1 cellular context compared by ENCODE assay signal in genomic region chr19:37087110-37087509, GRCh38.
TF ChIP-seq lines count a peak whose summit lies in the region.

No MANE protein-coding gene starts in this region.

TF ChIP-seq in HEK293, 187 proteins besides CTCF, POLR2A, EP300 and RAD21 (continued from another document and continues in another):
- TF ChIP-seq ZNF530 (tag by site-specific recombination; IDR thresholded peaks at IDR 0.05; ENCODE audit: low read depth) (no peak), ZNF155 (tag by site-specific recombination; IDR thresholded peaks at IDR 0.05) (no peak), ZNF202 (tag by site-specific recombination; IDR thresholded peaks at IDR 0.05; ENCODE audit: borderline replicate concordance) (peak; percentile 91; the same call in 1 of the 2 replicates), PRDM6 (tag by site-specific recombination; IDR thresholded peaks at IDR 0.05) (no peak), ZNF302 (tag by site-specific recombination; IDR thresholded peaks at IDR 0.05; ENCODE audit: low read depth) (0 out of 2 replicates have a peak, but pooled peaks have one; percentile 10), ZNF629 (tag by site-specific recombination; IDR thresholded peaks at IDR 0.05) (peak; percentile 71), ZBTB21 (tag by site-specific recombination; IDR thresholded peaks at IDR 0.05) (peak; percentile 80), ZNF266 (tag by site-specific recombination; IDR thresholded peaks at IDR 0.05; ENCODE audit: low read depth) (peak; percentile 56; the same call in 1 of the 2 replicates), ZNF560 (tag by site-specific recombination; IDR thresholded peaks at IDR 0.05; ENCODE audit: borderline replicate concordance) (peak; percentile 97), ZFP37 (tag by site-specific recombination; IDR thresholded peaks at IDR 0.05) (peak; percentile 92), GLI2 (tag by site-specific recombination; IDR thresholded peaks at IDR 0.05; ENCODE audit: borderline replicate concordance, low read depth) (peak; percentile 58; the same call in 1 of the 2 replicates), ZNF529 (tag by site-specific recombination; IDR thresholded peaks at IDR 0.05; ENCODE audit: insufficient replicate concordance) (peak; percentile 69), REST (tag by site-specific recombination; IDR thresholded peaks at IDR 0.05) (peak; percentile 80), ZNF23 (tag by site-specific recombination; IDR thresholded peaks at IDR 0.05; ENCODE audit: borderline replicate concordance) (no peak; the same call in 1 of the 2 replicates), ZNF341 (tag by site-specific recombination; IDR thresholded peaks at IDR 0.05; ENCODE audit: low read depth) (peak; percentile 37; the same call in 1 of the 2 replicates), KLF7 (tag by site-specific recombination; IDR thresholded peaks at IDR 0.05; ENCODE audit: borderline replicate concordance) (peak; percentile 63; the same call in 1 of the 2 replicates), ZXDB (tag by site-specific recombination; IDR thresholded peaks at IDR 0.05) (peak; percentile 84), ZNF623 (tag by site-specific recombination; IDR thresholded peaks at IDR 0.05) (peak; percentile 87), ZNF791 (tag by site-specific recombination; IDR thresholded peaks at IDR 0.05) (0 out of 2 replicates have a peak, but pooled peaks have one; percentile 36), ZNF26 (tag by site-specific recombination; IDR thresholded peaks at IDR 0.05) (no peak), ZNF433 (tag by site-specific recombination; IDR thresholded peaks at IDR 0.05; ENCODE audit: low read depth) (peak; percentile 74), ZNF488 (tag by site-specific recombination; IDR thresholded peaks at IDR 0.05) (no peak), ZNF138 (tag by site-specific recombination; IDR thresholded peaks at IDR 0.05; ENCODE audit: borderline replicate concordance) (peak; percentile 60; the same call in 1 of the 2 replicates), ZNF140 (tag by site-specific recombination; IDR thresholded peaks at IDR 0.05) (peak; percentile 91), ZIC2 (tag by site-specific recombination; IDR thresholded peaks at IDR 0.05) (no peak), ZBTB8A (tag by site-specific recombination; IDR thresholded peaks at IDR 0.05) (peak; percentile 84), ZNF223 (tag by site-specific recombination; IDR thresholded peaks at IDR 0.05) (peak; percentile 46; the same call in 1 of the 2 replicates), ZNF664 (tag by site-specific recombination; IDR thresholded peaks at IDR 0.05) (peak; percentile 81), ZNF514 (tag by site-specific recombination; IDR thresholded peaks at IDR 0.05) (peak; percentile 70; the same call in 1 of the 2 replicates), ZNF501 (tag by site-specific recombination; IDR thresholded peaks at IDR 0.05) (peak; percentile 65), ZNF558 (tag by site-specific recombination; IDR thresholded peaks at IDR 0.05) (peak; percentile 92), SP3 (tag by site-specific recombination; IDR thresholded peaks at IDR 0.05) (peak; percentile 29; the same call in 1 of the 2 replicates), INSM2 (tag by site-specific recombination; IDR thresholded peaks at IDR 0.05) (no peak), ZNF404 (tag by site-specific recombination; IDR thresholded peaks at IDR 0.05) (0 out of 2 replicates have a peak, but pooled peaks have one; percentile 79), ZNF157 (tag by site-specific recombination; IDR thresholded peaks at IDR 0.05) (no peak), EGR2 (tag by site-specific recombination; IDR thresholded peaks at IDR 0.05; ENCODE audit: low read depth) (no peak), ZNF654 (tag by site-specific recombination; IDR thresholded peaks at IDR 0.05; ENCODE audit: low read depth) (peak; percentile 45)
- TF ChIP-seq, protein P1, sequence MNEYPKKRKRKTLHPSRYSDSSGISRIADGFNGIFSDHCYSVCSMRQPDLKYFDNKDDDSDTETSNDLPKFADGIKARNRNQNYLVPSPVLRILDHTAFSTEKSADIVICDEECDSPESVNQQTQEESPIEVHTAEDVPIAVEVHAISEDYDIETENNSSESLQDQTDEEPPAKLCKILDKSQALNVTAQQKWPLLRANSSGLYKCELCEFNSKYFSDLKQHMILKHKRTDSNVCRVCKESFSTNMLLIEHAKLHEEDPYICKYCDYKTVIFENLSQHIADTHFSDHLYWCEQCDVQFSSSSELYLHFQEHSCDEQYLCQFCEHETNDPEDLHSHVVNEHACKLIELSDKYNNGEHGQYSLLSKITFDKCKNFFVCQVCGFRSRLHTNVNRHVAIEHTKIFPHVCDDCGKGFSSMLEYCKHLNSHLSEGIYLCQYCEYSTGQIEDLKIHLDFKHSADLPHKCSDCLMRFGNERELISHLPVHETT (tag by site-specific recombination; IDR thresholded peaks at IDR 0.05) = 0 out of 2 replicates have a peak, but pooled peaks have one; percentile 54
- TF ChIP-seq, protein P2, sequence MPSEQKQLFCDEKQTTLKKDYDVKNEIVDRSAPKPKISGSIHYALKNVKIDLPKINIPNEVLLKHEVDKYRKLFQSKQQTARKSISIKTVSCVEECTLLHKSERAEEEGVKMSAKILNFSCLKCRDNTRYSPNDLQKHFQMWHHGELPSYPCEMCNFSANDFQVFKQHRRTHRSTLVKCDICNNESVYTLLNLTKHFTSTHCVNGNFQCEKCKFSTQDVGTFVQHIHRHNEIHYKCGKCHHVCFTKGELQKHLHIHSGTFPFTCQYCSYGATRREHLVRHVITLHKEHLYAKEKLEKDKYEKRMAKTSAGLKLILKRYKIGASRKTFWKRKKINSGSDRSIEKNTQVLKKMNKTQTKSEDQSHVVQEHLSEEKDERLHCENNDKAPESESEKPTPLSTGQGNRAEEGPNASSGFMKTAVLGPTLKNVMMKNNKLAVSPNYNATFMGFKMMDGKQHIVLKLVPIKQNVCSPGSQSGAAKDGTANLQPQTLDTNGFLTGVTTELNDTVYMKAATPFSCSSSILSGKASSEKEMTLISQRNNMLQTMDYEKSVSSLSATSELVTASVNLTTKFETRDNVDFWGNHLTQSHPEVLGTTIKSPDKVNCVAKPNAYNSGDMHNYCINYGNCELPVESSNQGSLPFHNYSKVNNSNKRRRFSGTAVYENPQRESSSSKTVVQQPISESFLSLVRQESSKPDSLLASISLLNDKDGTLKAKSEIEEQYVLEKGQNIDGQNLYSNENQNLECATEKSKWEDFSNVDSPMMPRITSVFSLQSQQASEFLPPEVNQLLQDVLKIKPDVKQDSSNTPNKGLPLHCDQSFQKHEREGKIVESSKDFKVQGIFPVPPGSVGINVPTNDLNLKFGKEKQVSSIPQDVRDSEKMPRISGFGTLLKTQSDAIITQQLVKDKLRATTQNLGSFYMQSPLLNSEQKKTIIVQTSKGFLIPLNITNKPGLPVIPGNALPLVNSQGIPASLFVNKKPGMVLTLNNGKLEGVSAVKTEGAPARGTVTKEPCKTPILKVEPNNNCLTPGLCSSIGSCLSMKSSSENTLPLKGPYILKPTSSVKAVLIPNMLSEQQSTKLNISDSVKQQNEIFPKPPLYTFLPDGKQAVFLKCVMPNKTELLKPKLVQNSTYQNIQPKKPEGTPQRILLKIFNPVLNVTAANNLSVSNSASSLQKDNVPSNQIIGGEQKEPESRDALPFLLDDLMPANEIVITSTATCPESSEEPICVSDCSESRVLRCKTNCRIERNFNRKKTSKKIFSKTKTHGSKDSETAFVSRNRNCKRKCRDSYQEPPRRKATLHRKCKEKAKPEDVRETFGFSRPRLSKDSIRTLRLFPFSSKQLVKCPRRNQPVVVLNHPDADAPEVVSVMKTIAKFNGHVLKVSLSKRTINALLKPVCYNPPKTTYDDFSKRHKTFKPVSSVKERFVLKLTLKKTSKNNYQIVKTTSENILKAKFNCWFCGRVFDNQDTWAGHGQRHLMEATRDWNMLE (tag by site-specific recombination; conservative IDR thresholded peaks at IDR 0.05; ENCODE audit: low read depth) = peak; percentile 95
- TF ChIP-seq, protein P3, sequence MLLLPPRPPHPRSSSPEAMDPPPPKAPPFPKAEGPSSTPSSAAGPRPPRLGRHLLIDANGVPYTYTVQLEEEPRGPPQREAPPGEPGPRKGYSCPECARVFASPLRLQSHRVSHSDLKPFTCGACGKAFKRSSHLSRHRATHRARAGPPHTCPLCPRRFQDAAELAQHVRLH (tag by site-specific recombination; IDR thresholded peaks at IDR 0.05) = 0 out of 2 replicates have a peak, but pooled peaks have one; percentile 40
- TF ChIP-seq, protein P4, sequence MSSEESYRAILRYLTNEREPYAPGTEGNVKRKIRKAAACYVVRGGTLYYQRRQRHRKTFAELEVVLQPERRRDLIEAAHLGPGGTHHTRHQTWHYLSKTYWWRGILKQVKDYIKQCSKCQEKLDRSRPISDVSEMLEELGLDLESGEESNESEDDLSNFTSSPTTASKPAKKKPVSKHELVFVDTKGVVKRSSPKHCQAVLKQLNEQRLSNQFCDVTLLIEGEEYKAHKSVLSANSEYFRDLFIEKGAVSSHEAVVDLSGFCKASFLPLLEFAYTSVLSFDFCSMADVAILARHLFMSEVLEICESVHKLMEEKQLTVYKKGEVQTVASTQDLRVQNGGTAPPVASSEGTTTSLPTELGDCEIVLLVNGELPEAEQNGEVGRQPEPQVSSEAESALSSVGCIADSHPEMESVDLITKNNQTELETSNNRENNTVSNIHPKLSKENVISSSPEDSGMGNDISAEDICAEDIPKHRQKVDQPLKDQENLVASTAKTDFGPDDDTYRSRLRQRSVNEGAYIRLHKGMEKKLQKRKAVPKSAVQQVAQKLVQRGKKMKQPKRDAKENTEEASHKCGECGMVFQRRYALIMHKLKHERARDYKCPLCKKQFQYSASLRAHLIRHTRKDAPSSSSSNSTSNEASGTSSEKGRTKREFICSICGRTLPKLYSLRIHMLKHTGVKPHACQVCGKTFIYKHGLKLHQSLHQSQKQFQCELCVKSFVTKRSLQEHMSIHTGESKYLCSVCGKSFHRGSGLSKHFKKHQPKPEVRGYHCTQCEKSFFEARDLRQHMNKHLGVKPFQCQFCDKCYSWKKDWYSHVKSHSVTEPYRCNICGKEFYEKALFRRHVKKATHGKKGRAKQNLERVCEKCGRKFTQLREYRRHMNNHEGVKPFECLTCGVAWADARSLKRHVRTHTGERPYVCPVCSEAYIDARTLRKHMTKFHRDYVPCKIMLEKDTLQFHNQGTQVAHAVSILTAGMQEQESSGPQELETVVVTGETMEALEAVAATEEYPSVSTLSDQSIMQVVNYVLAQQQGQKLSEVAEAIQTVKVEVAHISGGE (tag by site-specific recombination; conservative IDR thresholded peaks at IDR 0.05; ENCODE audit: low read depth) = peak; percentile 88
